ENCODE assay signal across 31 cellular contexts in genomic region chr12:27359578-27360340, GRCh38. TPM values are rescaled to one million over a fixed set of nuclear protein-coding genes. Genes with fewer than 3 reads are reported as not detected.
DNase-seq lines count a peak whose midpoint lies in the region; ATAC-seq and FAIRE-seq lines count a peak whose summit lies in the region.
"Had no signal": no experiment of that assay in that cellular context is flagged by ENCODE, and none has a peak within 500 bp of the region (broad histone marks: within the 10 kb centered on the region; RNA-seq: fewer than 3 reads in every experiment).

No MANE protein-coding gene starts in this region.

- no peak for FAIRE-seq in small intestine (lab: Jason Lieb, UNC)
- FAIRE-seq: D721Med, G401.6, TTC549, urothelium cell line had no signal

- H3K27ac ChIP-seq in small intestine (ENCODE audit: low read depth in 1 of 2, low read length in 1 of 2) (no peak overlapping the region), caudate nucleus (ENCODE audit: low read depth, low read length) (no peak overlapping the region)
- H3K27ac ChIP-seq: gastroesophageal sphincter, left lung, SJSA1, thoracic aorta had no signal

- H3K4me3 Mint-ChIP-seq in activated naive CD4-positive, alpha-beta T cell treated with anti-CD3 and anti-CD28 coated beads, Interleukin-2, amount 10 ng/mL, durations not matched to agents 7 days and 5 days, result no peak overlapping the region
- H3K4me3 Mint-ChIP-seq: CD4-positive, alpha-beta T cell had no signal

- H3K9me3 ChIP-seq in small intestine (ENCODE audit: control insufficient read depth, low read depth), result no peaks in the 10 kb centered on the region
- H3K9me3 ChIP-seq: gastroesophageal sphincter, left lung, SJSA1, thoracic aorta had no signal

- no peaks in the 10 kb centered on the region for H3K4me1 ChIP-seq in small intestine (ENCODE audit: control insufficient read depth in 2 of 2, insufficient read depth in 1 of 2, low read depth in 1 of 2, low read length in 1 of 2)
- H3K4me1 ChIP-seq: gastroesophageal sphincter, left lung, SJSA1 had no signal

- 31 to 68% (median 47%) methylated on average over 3 of the region's 3 CpGs for WGBS in small intestine, 3 donors

- ATAC-seq in esophagus mucosa, result peak; percentile 36
- no peak for ATAC-seq in HG03520 (IDR thresholded peaks at IDR 0.05; ENCODE audit: unreplicated experiment)
- ATAC-seq: gastroesophageal sphincter, HCT116, left lung had no signal

- DNase-seq in NCI-H345 (lab: John Stamatoyannopoulos, UW), result peak; percentile 10
- DNase-seq in NCI-H345 treated with DMSO at 0.1 percent for 48 hours (lab: John Stamatoyannopoulos, UW; ENCODE audit: unreplicated experiment), result no peak
- peak; percentile 17 for DNase-seq in NCI-H1105 treated with DMSO at 0.1 percent for 48 hours (lab: John Stamatoyannopoulos, UW)
- DNase-seq in small intestine, result peak; percentile 45
- no peak for DNase-seq in activated naive CD4-positive, alpha-beta T cell treated with anti-CD3 and anti-CD28 coated beads, Interleukin-2, amount 10 ng/mL, durations not matched to agents 7 days and 5 days
- no peak for DNase-seq in caudate nucleus (lab: John Stamatoyannopoulos, UW)
- DNase-seq: activated CD4-positive, alpha-beta T cell treated with anti-CD3 and anti-CD28 coated beads, Interleukin-2, amount 50 U/mL, for 4 hours; activated naive CD4-positive, alpha-beta T cell treated with Interleukin-2 at 50 U/mL for 16 hours; AML-193; CD4-positive, alpha-beta T cell; effector CD8-positive, alpha-beta T cell; erythroblast; hypothalamus; left lung; mesenchymal stem cell; NCI-H1694 treated with DMSO at 0.1 percent for 48 hours; NCI-H2171 treated with DMSO at 0.1 percent for 48 hours; NCI-H774; RPMI8226; stimulated activated naive CD4-positive, alpha-beta T cell treated with Interleukin-2 at 50 U/mL for 16 hours had no signal

- peaks cover 16% of the 10 kb centered on the region for H3K27me3 Mint-ChIP-seq in activated naive CD4-positive, alpha-beta T cell treated with anti-CD3 and anti-CD28 coated beads, Interleukin-2, amount 10 ng/mL, durations not matched to agents 7 days and 5 days
- H3K27me3 Mint-ChIP-seq: progenitor cell of endocrine pancreas had no signal

- H3K27ac Mint-ChIP-seq in activated naive CD4-positive, alpha-beta T cell treated with anti-CD3 and anti-CD28 coated beads, Interleukin-2, amount 10 ng/mL, durations not matched to agents 7 days and 5 days, result no peak overlapping the region
- H3K27ac Mint-ChIP-seq: CD4-positive, alpha-beta T cell; progenitor cell of endocrine pancreas had no signal

- no peaks in the 10 kb centered on the region for H3K9me3 Mint-ChIP-seq in activated naive CD4-positive, alpha-beta T cell treated with anti-CD3 and anti-CD28 coated beads, Interleukin-2, amount 10 ng/mL, durations not matched to agents 7 days and 5 days

- H3K36me3 Mint-ChIP-seq in activated naive CD4-positive, alpha-beta T cell treated with anti-CD3 and anti-CD28 coated beads, Interleukin-2, amount 10 ng/mL, durations not matched to agents 7 days and 5 days, result no peaks in the 10 kb centered on the region

- H3K4me1 Mint-ChIP-seq in activated naive CD4-positive, alpha-beta T cell treated with anti-CD3 and anti-CD28 coated beads, Interleukin-2, amount 10 ng/mL, durations not matched to agents 7 days and 5 days, result no peaks in the 10 kb centered on the region

- H3K27me3 ChIP-seq in small intestine (ENCODE audit: control insufficient read depth in 2 of 2, insufficient read depth in 2 of 2, low read length in 2 of 2), result no peaks in the 10 kb centered on the region
- H3K27me3 ChIP-seq: gastroesophageal sphincter, left lung, SJSA1 had no signal

- H3K4me3 ChIP-seq in small intestine (ENCODE audit: low read depth in 1 of 2, low read length in 2 of 2), result no peak overlapping the region
- H3K4me3 ChIP-seq: gastroesophageal sphincter, left lung, SJSA1, thoracic aorta had no signal

- H3K36me3 ChIP-seq in small intestine (ENCODE audit: control insufficient read depth in 2 of 2, insufficient read depth in 2 of 2, low read length in 2 of 2), result no peaks in the 10 kb centered on the region
- H3K36me3 ChIP-seq: gastroesophageal sphincter, left lung, SJSA1, thoracic aorta had no signal

- CTCF ChIA-PET in activated naive CD4-positive, alpha-beta T cell treated with anti-CD3 and anti-CD28 coated beads, Interleukin-2, amount 10 ng/mL, durations not matched to agents 7 days and 5 days (lab: Charles Lee), result no interaction called here

RNA-seq across cellular contexts. Expression of gene BMAL2, which starts 27.1 kb away (rescaled TPM):
- total RNA-seq in esophagus mucosa, result 58.3 TPM
- polyA plus RNA-seq in small intestine, result 1 to 10 TPM; 1.4 to 4.2 (median 3.4) TPM

Comparison
In these comparisons a context has a peak if more than half of its experiments do, and no peak if none do; other contexts are left out.
1. DNase-seq: peak in NCI-H345 (single experiment), NCI-H1105 treated with DMSO at 0.1 percent for 48 hours (single experiment) and small intestine (single experiment); none in NCI-H345 treated with DMSO at 0.1 percent for 48 hours (single experiment), activated naive CD4-positive, alpha-beta T cell treated with anti-CD3 and anti-CD28 coated beads, Interleukin-2, amount 10 ng/mL, durations not matched to agents 7 days and 5 days (single experiment) and caudate nucleus (0 of 61).